Comparison of ENCODE assay signal across 9 cellular contexts in genomic region chr12:106345739-106346138, GRCh38. TPM values are rescaled to one million over a fixed set of nuclear protein-coding genes. Genes with fewer than 3 reads are reported as not detected.
DNase-seq lines count a peak whose midpoint lies in the region; ATAC-seq, FAIRE-seq and TF ChIP-seq lines count a peak whose summit lies in the region.
"Had no signal": no experiment of that assay in that cellular context is flagged by ENCODE, and none has a peak within 500 bp of the region (broad histone marks: within the 10 kb centered on the region; RNA-seq: fewer than 3 reads in every experiment).

No MANE protein-coding gene starts in this region.

- CTCF ChIA-PET in RWPE1 (lab: Yijun Ruan, JAX), result interaction anchor here (0.5 to 1.0 kb wide), 4 partner anchors 10 to 158 kb away, joined by 3 to 6 read pairs (median 4); no protein-coding TSS in a partner anchor

- H3K27me3 ChIP-seq in GM23248 (replicated peaks; ENCODE audit: insufficient read depth) (no peaks in the 10 kb centered on the region), neutrophil (peaks cover 3% of the 10 kb centered on the region)

- H3K27ac ChIP-seq in GM23248 (no peak overlapping the region), RWPE1 (peak overlapping the region; percentile 50), neutrophil (peak overlapping the region; percentile 24)

- H3K9me2 ChIP-seq in GM23248 (ENCODE audit: insufficient read depth), result no peaks in the 10 kb centered on the region

- H2AFZ ChIP-seq in GM23248, result no peak overlapping the region

- H4K20me1 ChIP-seq in GM23248 (ENCODE audit: insufficient read depth), result no peaks in the 10 kb centered on the region

- H3K4me2 ChIP-seq in GM23248 (ENCODE audit: unreplicated experiment), result no peak overlapping the region

- TF ChIP-seq CTCF in RWPE1 (conservative IDR thresholded peaks at IDR 0.05; ENCODE audit: low read depth) (no peak; the same call in 1 of the 2 replicates), neutrophil (IDR thresholded peaks at IDR 0.05) (no peak)

- no peak overlapping the region for H3K9ac ChIP-seq in GM23248

- no peak for FAIRE-seq in GM19239 (lab: Jason Lieb, UNC)
- FAIRE-seq: GM18507 had no signal

- DNase-seq in A172 (ENCODE audit: low spot score), result peak; percentile 43
- peak; percentile 41 for DNase-seq in GM23248
- DNase-seq in RWPE1 (ENCODE audit: low spot score), result peak; percentile 18
- peak; percentile 73 for DNase-seq in fibroblast of gingiva (ENCODE audit: low read depth)
- no peak for DNase-seq in GM19239 (ENCODE audit: insufficient read length, low spot score)
- no peak for DNase-seq in NK-92 treated with Interleukin-12 subunit alpha and Interleukin-12 subunit beta, amount 100 ng/mL, for 24 hours (lab: John Stamatoyannopoulos, UW)

- H3F3A ChIP-seq in GM23248 (ENCODE audit: insufficient read depth), result peaks cover 28% of the 10 kb centered on the region

- WGBS in GM23248 (ENCODE audit: low coverage in 1 of 2, low lambda C conversion rate in 2 of 2, missing lambda C conversion rate in 2 of 2), 2 experiments, result 70 to 75% methylated on average over 5 of the region's 5 CpGs

- no peak for ATAC-seq in GM19035 (IDR thresholded peaks at IDR 0.05; ENCODE audit: unreplicated experiment)

- no peaks in the 10 kb centered on the region; the same call in 1 of the 2 replicates for H3K36me3 ChIP-seq in GM23248 (ENCODE audit: low read depth)
- H3K36me3 ChIP-seq in neutrophil, result peaks cover 90% of the 10 kb centered on the region

- POLR2A ChIA-PET in RWPE1 (lab: Yijun Ruan, JAX; ENCODE audit: low non-redundant PET), result no interaction called here

- H3K4me3 ChIP-seq in GM23248 (no peak overlapping the region), neutrophil (ENCODE audit: low read depth in 1 of 2, low read length in 1 of 2) (no peak overlapping the region)

- H3K9me3 ChIP-seq in GM23248 (ENCODE audit: low read depth), result no peaks in the 10 kb centered on the region
- H3K9me3 ChIP-seq in neutrophil, result no peaks in the 10 kb centered on the region

- H3K79me2 ChIP-seq in GM23248 (ENCODE audit: insufficient read depth), result no peaks in the 10 kb centered on the region

- H3K4me1 ChIP-seq in GM23248 (ENCODE audit: insufficient read depth) (peaks cover 29% of the 10 kb centered on the region), neutrophil (ENCODE audit: control insufficient read depth in 1 of 2, insufficient read depth in 1 of 2, low read depth in 1 of 2, low read length in 1 of 2) (no peaks in the 10 kb centered on the region)

- in situ Hi-C loops in GM23248 (cut with MboI), result no loop called here

RNA-seq across cellular contexts. Expression of gene POLR3B, which starts 11.8 kb away (rescaled TPM):
- total RNA-seq in A172 (2014; rRNA removed; shearing (Covaris generic)), result 7.2 and 8.6 TPM in 2 replicates
- total RNA-seq in GM23248 (2014; rRNA removed; shearing (Covaris generic)), result 12.9 and 13.7 TPM in 2 replicates
- 7.6 and 8.3 TPM in 2 replicates for polyA plus RNA-seq in GM23248 (2016; fragmentation: Nextera tagmentation; extraction: Ambion mirVana)

RNA-seq across cellular contexts. Expression of gene TCP11L2, which starts 43.2 kb away (rescaled TPM):
- total RNA-seq in A172 (2014; rRNA removed; shearing (Covaris generic)), result 3.6 TPM in 2 replicates
- 26.2 and 32.2 TPM in 2 replicates for total RNA-seq in GM23248 (2014; rRNA removed; shearing (Covaris generic))
- 17.7 and 18.9 TPM in 2 replicates for polyA plus RNA-seq in GM23248 (2016; fragmentation: Nextera tagmentation; extraction: Ambion mirVana)

Comparison
In these comparisons a context has a peak if more than half of its experiments do, and no peak if none do; other contexts are left out.
1. DNase-seq: peak in A172 (single experiment), GM23248 (single experiment), RWPE1 (single experiment) and fibroblast of gingiva (single experiment); none in GM19239 (single experiment) and NK-92 treated with Interleukin-12 subunit alpha and Interleukin-12 subunit beta, amount 100 ng/mL, for 24 hours (single experiment).